ENCODE assay signal across 1 cellular context in genomic region chr17:75043789-75044188, GRCh38. TPM values are rescaled to one million over a fixed set of nuclear protein-coding genes. Genes with fewer than 3 reads are reported as not detected.
"Had no signal": no experiment of that assay in that cellular context is flagged by ENCODE, and none has a peak within 500 bp of the region (broad histone marks: within the 10 kb centered on the region; RNA-seq: fewer than 3 reads in every experiment).

No MANE protein-coding gene starts in this region.

RNA-seq across cellular contexts. Expression of gene SLC16A5, which starts 44.0 kb away (rescaled TPM):
- polyA plus RNA-seq: neural cell had no signal
